Comparison of ENCODE assay signal across 8 cellular contexts in genomic region chr15:70099167-70099965, GRCh38. TPM values are rescaled to one million over a fixed set of nuclear protein-coding genes. Genes with fewer than 3 reads are reported as not detected.
DNase-seq lines count a peak whose midpoint lies in the region; ATAC-seq and TF ChIP-seq lines count a peak whose summit lies in the region.

No MANE protein-coding gene starts in this region.

- H3K4me3 Mint-ChIP-seq in CD4-positive, alpha-beta memory T cell, result peak overlapping the region; percentile 92 to 99 (median 97)

- 0 to 1% methylated on average over 69 of the region's 69 CpGs for WGBS in lung, 2 donors

- peaks cover 0 to 7% (median 0%) of the 10 kb centered on the region in 8 donors for H3K9me3 Mint-ChIP-seq in CD4-positive, alpha-beta memory T cell

- H3K27me3 Mint-ChIP-seq in CD4-positive, alpha-beta memory T cell, result peaks cover 2 to 9% of the 10 kb centered on the region in 2 donors

- H3K4me1 Mint-ChIP-seq in CD4-positive, alpha-beta memory T cell, result peaks cover 17 to 52% (median 28%) of the 10 kb centered on the region in 4 donors

- peak; percentile 54 for ATAC-seq in GM19463 (IDR thresholded peaks at IDR 0.05; ENCODE audit: unreplicated experiment)
- ATAC-seq in lung (ENCODE audit: insufficient read depth, low FRiP score), result peak; percentile 76

- POLR2A ChIA-PET in CD4-positive, alpha-beta memory T cell (lab: Charles Lee; ENCODE audit: partially characterized antibody), result interaction anchor here (1.0 to 10.4 kb wide), 25 partner anchors 10 to 647 kb away, joined by 3 to 285 read pairs (median 10); partner anchors contain the start of gene RPLP1

- no peak for TF ChIP-seq CTCF in lung (IDR thresholded peaks at IDR 0.05; ENCODE audit: control extremely low read depth, extremely low read depth)

- intact Hi-C loops in CD4-positive, alpha-beta memory T cell (cut with micrococcal nuclease), result loop anchor here (1.0 to 5.0 kb wide), 7 partner anchors 159 to 647 kb away; partner anchors contain the start of gene RPLP1

- H3K9me3 ChIP-seq in CD4-positive, alpha-beta memory T cell (ENCODE audit: control insufficient read depth in 1 of 2, low read length in 2 of 2), result no peaks in the 10 kb centered on the region
- H3K9me3 ChIP-seq in lung (ENCODE audit: control insufficient read depth in 2 of 2, insufficient read depth in 1 of 2, low read length in 1 of 2), result no peaks in the 10 kb centered on the region

- H3K36me3 ChIP-seq in CD4-positive, alpha-beta memory T cell (ENCODE audit: insufficient read depth, low read length), result no peaks in the 10 kb centered on the region
- no peaks in the 10 kb centered on the region for H3K36me3 ChIP-seq in lung (ENCODE audit: control insufficient read depth in 2 of 2, insufficient read depth in 2 of 2, low read length in 2 of 2)

- H3K27me3 ChIP-seq in CD4-positive, alpha-beta memory T cell (ENCODE audit: insufficient read depth, low read length), result no peaks in the 10 kb centered on the region
- H3K27me3 ChIP-seq in lung (ENCODE audit: control insufficient read depth, insufficient read depth), result no peaks in the 10 kb centered on the region

- H3K27ac Mint-ChIP-seq in CD4-positive, alpha-beta memory T cell, result peak overlapping the region; percentile 97 to 100 (median 99)

- CTCF ChIA-PET in CD4-positive, alpha-beta memory T cell (lab: Charles Lee; ENCODE audit: partially characterized antibody), result interaction anchor here (0.5 to 3.6 kb wide), 8 partner anchors 36 to 526 kb away, joined by 3 to 26 read pairs (median 4); no protein-coding TSS in a partner anchor

- H3K36me3 Mint-ChIP-seq in CD4-positive, alpha-beta memory T cell, result peaks cover 0 to 24% of the 10 kb centered on the region in 2 donors

- peak; percentile 99 to 100 (median 100) for DNase-seq in CD4-positive, alpha-beta memory T cell
- peak; percentile 93 for DNase-seq in HS-5 (ENCODE audit: low read depth)
- DNase-seq in NK-92 (lab: John Stamatoyannopoulos, UW; ENCODE audit: unreplicated experiment), result peak; percentile 96
- peak; percentile 100 for DNase-seq in activated CD8-positive, alpha-beta memory T cell treated with anti-CD3 and anti-CD28 coated beads for 24 hours
- DNase-seq in effector CD4-positive, alpha-beta T cell, result peak; percentile 100
- peak; percentile 100 for DNase-seq in lung (ENCODE audit: low spot score)
- peak; percentile 99 to 100 (median 100) for DNase-seq in stimulated activated CD4-positive, alpha-beta T cell treated with anti-CD3 and anti-CD28 coated beads, TNF-alpha, amount 100 ng/mL, for 24 hours (ENCODE audit: low read depth in 3 of 3)

- peaks cover 40% of the 10 kb centered on the region for H3K4me1 ChIP-seq in CD4-positive, alpha-beta memory T cell (ENCODE audit: insufficient read depth, low read length)
- peaks cover 8 to 13% of the 10 kb centered on the region in 2 donors for H3K4me1 ChIP-seq in lung (ENCODE audit: control insufficient read depth in 2 of 2, insufficient read depth in 2 of 2, low read length in 2 of 2)

- H3K4me3 ChIP-seq in CD4-positive, alpha-beta memory T cell (ENCODE audit: low read length in 2 of 2), result peak overlapping the region; percentile 34 to 81
- H3K4me3 ChIP-seq in lung, result peak overlapping the region; percentile 44

- H3K27ac ChIP-seq in CD4-positive, alpha-beta memory T cell (ENCODE audit: low read depth, low read length), result peak overlapping the region; percentile 88
- H3K27ac ChIP-seq in lung (ENCODE audit: low read depth in 1 of 2, low read length in 1 of 2), result peak overlapping the region; percentile 94 to 97

RNA-seq across cellular contexts. Expression of gene TLE3, which starts 1.6 kb away (rescaled TPM):
- 100 to 1,000 TPM; 118 to 121 TPM for total RNA-seq in CD4-positive, alpha-beta memory T cell
- polyA plus RNA-seq in CD4-positive, alpha-beta memory T cell, result 10 to 100 TPM in 1 of 2 donors, 1 to 10 TPM in 1; 3.6 to 22.1 TPM
- total RNA-seq in lung, result 10 to 100 TPM; 72.1 to 74.4 TPM
- 10 to 100 TPM; 22.7 to 77.3 TPM for polyA plus RNA-seq in lung

Comparison
In these comparisons a context has a peak if more than half of its experiments do, and no peak if none do; other contexts are left out.
1. Peak in every context shown above with its lines: DNase-seq, ATAC-seq, H3K4me3 ChIP-seq and H3K27ac ChIP-seq.